8 cellular contexts compared by ENCODE assay signal in genomic region chr1:156154317-156154749, GRCh38. TPM values are rescaled to one million over a fixed set of nuclear protein-coding genes. Genes with fewer than 3 reads are reported as not detected.
DNase-seq lines count a peak whose midpoint lies in the region; ATAC-seq and TF ChIP-seq lines count a peak whose summit lies in the region.

No MANE protein-coding gene starts in this region.

- no peak overlapping the region for H2AK5ac ChIP-seq in mesendoderm (ENCODE audit: low read length)

- H3K9ac ChIP-seq in SU-DHL-6 (ENCODE audit: low read length) (peak overlapping the region; percentile 85), mesendoderm (ENCODE audit: low read length) (no peak overlapping the region)

- H2BK120ac ChIP-seq in mesendoderm (ENCODE audit: low read depth, low read length), result no peak overlapping the region

- H4K5ac ChIP-seq in mesendoderm (ENCODE audit: low read length), result no peak overlapping the region

- peaks cover 53% of the 10 kb centered on the region for H3F3A ChIP-seq in SU-DHL-6 (ENCODE audit: insufficient read depth)

- no peaks in the 10 kb centered on the region for H3K79me1 ChIP-seq in mesendoderm (ENCODE audit: low read length)

- H3K27ac ChIP-seq in SU-DHL-6 (ENCODE audit: low read depth, low read length) (peak overlapping the region; percentile 94), mesendoderm (ENCODE audit: low read depth, low read length) (no peak overlapping the region), osteoblast (ENCODE audit: low read depth, low read length) (no peak overlapping the region)

- no peak overlapping the region for H2BK15ac ChIP-seq in mesendoderm (replicated peaks; ENCODE audit: low read depth)

- H4K20me1 ChIP-seq in SU-DHL-6 (ENCODE audit: low read depth, low read length) (no peaks in the 10 kb centered on the region), osteoblast (ENCODE audit: insufficient read depth, low read length) (no peaks in the 10 kb centered on the region)

- ATAC-seq in GM18867 (IDR thresholded peaks at IDR 0.05; ENCODE audit: unreplicated experiment), result peak; percentile 54
- ATAC-seq in HG02759 (IDR thresholded peaks at IDR 0.05; ENCODE audit: unreplicated experiment), result peak; percentile 66

- DNase-seq in mesendoderm (no peak), T1000 (lab: John Stamatoyannopoulos, UW) (no peak), osteoblast (ENCODE audit: insufficient read length, low spot score, missing footprints) (no peak), NCI-H1694 treated with DMSO at 0.1 percent for 48 hours (lab: John Stamatoyannopoulos, UW) (no peak), glomerular visceral epithelial cell (ENCODE audit: extremely low spot score) (no peak)

- H3K4me1 ChIP-seq in mesendoderm (ENCODE audit: control insufficient read depth, low read depth, low read length) (peaks cover 13% of the 10 kb centered on the region), osteoblast (ENCODE audit: insufficient read depth, low read length) (peaks cover 9% of the 10 kb centered on the region)

- no peak for TF ChIP-seq CTCF in SU-DHL-6 (IDR thresholded peaks at IDR 0.05; ENCODE audit: insufficient read depth, low read length, poor library complexity, severe bottlenecking)
- TF ChIP-seq CTCF in osteoblast (IDR thresholded peaks at IDR 0.05; ENCODE audit: extremely low read depth, low read depth, low read length), result no peak

- H3K4me3 ChIP-seq in SU-DHL-6 (ENCODE audit: insufficient read depth, low read length, poor library complexity, severe bottlenecking) (peak overlapping the region; percentile 88), mesendoderm (ENCODE audit: low read length) (no peak overlapping the region), osteoblast (ENCODE audit: insufficient read depth, low read length) (no peak overlapping the region)

- H3K4me2 ChIP-seq in SU-DHL-6 (ENCODE audit: low read depth, low read length, poor library complexity, severe bottlenecking) (peak overlapping the region; percentile 98), mesendoderm (ENCODE audit: low read length) (no peak overlapping the region), osteoblast (ENCODE audit: insufficient read depth, low read length) (no peak overlapping the region)

- no peaks in the 10 kb centered on the region for H3K27me3 ChIP-seq in SU-DHL-6 (ENCODE audit: low read length)
- no peaks in the 10 kb centered on the region for H3K27me3 ChIP-seq in mesendoderm (ENCODE audit: insufficient read depth, low read length, poor library complexity)
- H3K27me3 ChIP-seq in osteoblast (ENCODE audit: insufficient read depth, low read length), result peaks cover 5% of the 10 kb centered on the region

- H2AFZ ChIP-seq in SU-DHL-6 (ENCODE audit: low read depth, low read length, severe bottlenecking) (no peak overlapping the region), osteoblast (ENCODE audit: low read length) (no peak overlapping the region)

- H3K18ac ChIP-seq in mesendoderm (ENCODE audit: low read length), result no peak overlapping the region

- peak overlapping the region; percentile 51 for H3K56ac ChIP-seq in mesendoderm (ENCODE audit: low read length)

- H3K79me2 ChIP-seq in SU-DHL-6 (ENCODE audit: insufficient read depth, low read length), result peaks cover 50% of the 10 kb centered on the region
- no peaks in the 10 kb centered on the region for H3K79me2 ChIP-seq in mesendoderm (ENCODE audit: control insufficient read depth, insufficient read depth, low read length)
- H3K79me2 ChIP-seq in osteoblast (ENCODE audit: insufficient read depth, low read length), result no peaks in the 10 kb centered on the region

- no peak overlapping the region for H3K4ac ChIP-seq in mesendoderm (ENCODE audit: low read depth, low read length)

- H3K23ac ChIP-seq in mesendoderm (ENCODE audit: low read length), result no peak overlapping the region

- H3K9me2 ChIP-seq in SU-DHL-6 (replicated peaks; ENCODE audit: insufficient read depth, low read length), result no peaks in the 10 kb centered on the region

- no peak overlapping the region for H2BK5ac ChIP-seq in mesendoderm (ENCODE audit: low read length)

- no CpG with 5 or more reads among the region's 11 CpGs for WGBS in mesendoderm (ENCODE audit: extremely low coverage, insufficient coverage, low lambda C conversion rate)

- H3K9me3 ChIP-seq in SU-DHL-6 (ENCODE audit: insufficient read depth, low read length) (no peaks in the 10 kb centered on the region), osteoblast (ENCODE audit: low read depth, low read length) (no peaks in the 10 kb centered on the region)

- H4K8ac ChIP-seq in mesendoderm (ENCODE audit: low read depth, low read length), result no peak overlapping the region

- H3K36me3 ChIP-seq in SU-DHL-6 (ENCODE audit: low read length) (peaks cover 8% of the 10 kb centered on the region; the same call in 1 of the 2 replicates), mesendoderm (ENCODE audit: control insufficient read depth, insufficient read depth, low read length) (no peaks in the 10 kb centered on the region), osteoblast (ENCODE audit: insufficient read depth, low read length) (no peaks in the 10 kb centered on the region)

RNA-seq across cellular contexts. Expression of gene SEMA4A, which starts 0.9 kb away (rescaled TPM):
- polyA plus RNA-seq in mesendoderm (2013, experiment 1 of 2), result 1.3 TPM
- polyA plus RNA-seq in mesendoderm (2013, experiment 2 of 2), result 1.1 TPM
- 1.5 and 1.8 TPM in 2 replicates for total RNA-seq in osteoblast

RNA-seq across cellular contexts. Expression of gene SLC25A44, which starts 39.6 kb away (rescaled TPM):
- 16.8 TPM for polyA plus RNA-seq in mesendoderm (2013, experiment 1 of 2)
- polyA plus RNA-seq in mesendoderm (2013, experiment 2 of 2), result 17.0 TPM
- 15.0 and 15.2 TPM in 2 replicates for total RNA-seq in osteoblast

RNA-seq across cellular contexts. Expression of gene LMNA, which starts 39.8 kb away (rescaled TPM):
- 59.4 TPM for polyA plus RNA-seq in mesendoderm (2013, experiment 1 of 2)
- 59.0 TPM for polyA plus RNA-seq in mesendoderm (2013, experiment 2 of 2)
- total RNA-seq in osteoblast, result 774 and 854 TPM in 2 replicates

RNA-seq across cellular contexts. Expression of gene PMF1, which starts 58.5 kb away (rescaled TPM):
- 115 TPM for polyA plus RNA-seq in mesendoderm (2013, experiment 1 of 2)
- 112 TPM for polyA plus RNA-seq in mesendoderm (2013, experiment 2 of 2)
- total RNA-seq in osteoblast, result 31.2 and 34.0 TPM in 2 replicates
